In genomic region chr4:119478446-119479179, GRCh38 we compare ENCODE assay signal across 24 cellular contexts.
DNase-seq lines count a peak whose midpoint lies in the region; ATAC-seq, FAIRE-seq and TF ChIP-seq lines count a peak whose summit lies in the region.
"Had no signal": no experiment of that assay in that cellular context is flagged by ENCODE, and none has a peak within 500 bp of the region (broad histone marks: within the 10 kb centered on the region; RNA-seq: fewer than 3 reads in every experiment).

No MANE protein-coding gene starts in this region.

- intact Hi-C loops in heart right ventricle (cut with DNase I) = loop anchor here in 1 of 10 donors (10.0 kb wide), 1 partner anchor 164 kb away; no protein-coding TSS in a partner anchor
- intact Hi-C loops in cardiac septum (cut with DNase I) = no loop called here
- intact Hi-C loops in left colon (cut with DNase I, micrococcal nuclease) = no loop called here

- peak overlapping the region in 3 of 10 donors; percentile 56 to 67 (median 66) for H3K27ac ChIP-seq in heart right ventricle
- H3K27ac ChIP-seq: coronary artery, epithelial cell of prostate, PC-9, sigmoid colon, stomach, uterus had no signal

- H3K4me3 ChIP-seq in heart right ventricle = no peak overlapping the region
- H3K4me3 ChIP-seq: coronary artery, PC-9, sigmoid colon, stomach, uterus had no signal

- H3K4me1 ChIP-seq in heart right ventricle = peaks cover 0 to 16% (median 0%) of the 10 kb centered on the region in 9 donors
- H3K4me1 ChIP-seq: sigmoid colon, stomach, uterus had no signal

- ATAC-seq in heart right ventricle (peak in 5 of 8 donors; percentile 53 to 88 (median 79)), left colon (peak; percentile 93), HG03460 (IDR thresholded peaks at IDR 0.05; ENCODE audit: unreplicated experiment) (no peak), GM18909 (IDR thresholded peaks at IDR 0.05; ENCODE audit: poor library complexity, unreplicated experiment) (no peak)

- peaks cover 0 to 79% (median 9%) of the 10 kb centered on the region in 9 donors for H3K36me3 ChIP-seq in heart right ventricle
- H3K36me3 ChIP-seq: uterus had no signal

- no peaks in the 10 kb centered on the region for H3K27me3 ChIP-seq in heart right ventricle
- H3K27me3 ChIP-seq: sigmoid colon, stomach, uterus had no signal

- H3K9me3 ChIP-seq in heart right ventricle = peaks cover 0 to 3% (median 0%) of the 10 kb centered on the region in 11 donors
- H3K9me3 ChIP-seq: sigmoid colon, stomach, uterus had no signal

- TF ChIP-seq CTCF in heart right ventricle (IDR thresholded peaks at IDR 0.05) = no peak

- FAIRE-seq in colon (lab: Jason Lieb, UNC) = peak; percentile 92

- DNase-seq in heart right ventricle (no peak), cardiac septum (ENCODE audit: low spot score) (no peak), left colon (peak in 1 of 2 donors; percentile 31), iPS-NIHi7 (ENCODE audit: extremely low spot score) (no peak), NCI-H69 (lab: John Stamatoyannopoulos, UW) (no peak)
- DNase-seq: activated CD4-positive, alpha-beta T cell treated with anti-CD3 and anti-CD28 coated beads for 48 hours; activated CD8-positive, alpha-beta memory T cell treated with anti-CD3 and anti-CD28 coated beads, Interleukin-2, amount 50 U/mL, for 48 hours; activated gamma-delta T cell treated with Interleukin-2 at 50 U/mL for 16 hours; CD4-positive, alpha-beta T cell; EL; islet precursor cell; NCI-H187 treated with DMSO at 0.1 percent for 48 hours; NCI-H526 treated with DMSO at 0.1 percent for 48 hours; occipital lobe; PC-9; sigmoid colon; stimulated activated CD4-positive, alpha-beta T cell treated with anti-CD3 and anti-CD28 coated beads, Interleukin-2, amount 100 ng/mL, for 24 hours; stomach; uterus had no signal

Comparison
In these comparisons a context has a peak if more than half of its experiments do, and no peak if none do; other contexts are left out.
1. ATAC-seq: peak in heart right ventricle (5 of 8) and left colon (single experiment); none in HG03460 (single experiment) and GM18909 (single experiment).